7 cellular contexts compared by ENCODE assay signal in the genomic region with DNA sequence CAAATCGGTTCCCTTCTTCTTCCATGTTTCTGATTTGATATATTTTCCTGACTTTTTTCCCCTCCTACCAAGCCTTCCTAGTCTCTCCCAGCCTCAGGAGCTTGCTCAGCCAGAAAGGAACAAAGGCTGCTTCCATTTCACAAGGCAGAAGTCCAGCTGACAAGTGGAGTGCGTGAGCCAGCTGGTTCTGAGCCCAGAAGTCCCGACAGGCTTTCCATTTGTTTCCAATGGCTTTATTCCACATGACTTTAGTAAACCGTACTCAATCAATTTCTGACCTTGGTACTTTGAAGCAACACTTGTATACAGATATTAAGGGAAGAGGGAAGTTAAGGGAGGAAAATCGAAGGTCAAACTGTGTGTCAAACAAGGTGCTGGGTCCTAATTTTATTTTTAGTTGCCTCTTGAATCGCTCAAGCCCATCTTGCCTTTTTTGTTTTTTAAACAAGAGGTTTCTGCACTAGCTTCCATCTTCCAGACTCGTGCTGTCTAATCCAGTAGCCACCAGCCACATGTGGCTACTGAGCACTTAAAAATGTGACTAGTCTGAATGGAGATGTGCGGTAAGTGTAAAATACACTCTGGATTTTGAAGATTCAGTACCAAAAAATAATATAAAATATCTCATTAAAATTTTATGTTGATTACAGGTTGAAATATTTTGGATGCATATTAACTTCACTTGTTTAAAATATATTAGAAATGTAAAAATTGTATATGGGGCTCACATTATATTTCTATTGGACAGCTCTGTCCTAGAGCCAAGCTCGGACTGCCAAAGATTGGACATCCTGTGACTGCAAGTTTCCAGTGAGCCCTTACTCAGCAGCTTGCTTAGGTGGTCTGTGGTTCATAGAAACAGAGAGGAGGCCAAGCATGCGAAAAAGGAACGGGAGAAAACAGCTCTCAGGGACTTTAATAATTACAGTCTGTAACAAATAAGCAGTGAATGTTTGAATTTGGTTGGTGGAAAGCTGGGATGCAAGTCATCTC. TPM values are rescaled to one million over a fixed set of nuclear protein-coding genes. Genes with fewer than 3 reads are reported as not detected.
A peak's percentile ranks its signal among the peaks of the same experiment; 100 is the strongest.
DNase-seq lines count a peak whose midpoint lies in the region; ATAC-seq and TF ChIP-seq lines count a peak whose summit lies in the region.

No MANE protein-coding gene starts in this region.

- H3K4me1 Mint-ChIP-seq in stimulated activated naive CD8-positive, alpha-beta T cell treated with anti-CD3 and anti-CD28 coated beads, Interleukin-15, amount 100 ng/mL, for 72 hours, result peaks cover 30% of the 10 kb centered on the region

- WGBS in body of pancreas, 2 donors, result 23 to 29% methylated on average over 11 of the region's 11 CpGs

- TF ChIP-seq CTCF in body of pancreas (IDR thresholded peaks at IDR 0.05) (no peak), A673 (conservative IDR thresholded peaks at IDR 0.05; ENCODE audit: low read depth, low read length) (no peak)

- intact Hi-C loops in body of pancreas (cut with DNase I) (no loop called here), A673 (cut with micrococcal nuclease; ENCODE audit: unreplicated experiment) (no loop called here)

- CTCF ChIA-PET in A673 (lab: Charles Lee), result no interaction called here

- peak; percentile 93 for ATAC-seq in body of pancreas
- ATAC-seq in stimulated activated naive CD8-positive, alpha-beta T cell treated with anti-CD3 and anti-CD28 coated beads, Interleukin-15, amount 100 ng/mL, for 72 hours, result no peak
- no peak for ATAC-seq in HG02884 (IDR thresholded peaks at IDR 0.05; ENCODE audit: unreplicated experiment)

- peak overlapping the region; percentile 83 to 89 for H3K27ac Mint-ChIP-seq in stimulated activated naive CD8-positive, alpha-beta T cell treated with anti-CD3 and anti-CD28 coated beads, Interleukin-15, amount 100 ng/mL, for 72 hours

- H3K27me3 ChIP-seq in body of pancreas (no peaks in the 10 kb centered on the region), A673 (replicated peaks; ENCODE audit: insufficient read depth, low read depth, low read length, poor library complexity) (peaks cover 40% of the 10 kb centered on the region)

- no peak for TF ChIP-seq POLR2A in body of pancreas (IDR thresholded peaks at IDR 0.05)

- no TSS peak for BruUV-seq in A673 (replicated peaks; lab: Mats Ljungman, UMichigan)

- no peaks in the 10 kb centered on the region for H3K9me3 ChIP-seq in body of pancreas
- H3K9me3 ChIP-seq in A673 (ENCODE audit: low read depth, low read length, poor library complexity, severe bottlenecking), result no peaks in the 10 kb centered on the region

- H3K27ac ChIP-seq in body of pancreas (peak overlapping the region in 3 of 4 donors; percentile 46 to 66 (median 51)), A673 (ENCODE audit: low read depth, low read length, poor library complexity, severe bottlenecking) (no peak overlapping the region)

- H3K9me3 Mint-ChIP-seq in stimulated activated naive CD8-positive, alpha-beta T cell treated with anti-CD3 and anti-CD28 coated beads, Interleukin-15, amount 100 ng/mL, for 72 hours, result no peaks in the 10 kb centered on the region

- peaks cover 32% of the 10 kb centered on the region for H3K4me1 ChIP-seq in body of pancreas
- H3K4me1 ChIP-seq in A673 (ENCODE audit: insufficient read depth, low read length, poor library complexity, severe bottlenecking), result no peaks in the 10 kb centered on the region

- DNase-seq in NCI-H1105 treated with DMSO at 0.1 percent for 48 hours (lab: John Stamatoyannopoulos, UW) (peak; percentile 70), body of pancreas (peak; percentile 81 to 94 (median 88)), inferior parietal cortex (ENCODE audit: extremely low spot score) (peak; percentile 88), A673 (ENCODE audit: low spot score) (no peak), NCI-H2107 treated with DMSO at 0.1 percent for 48 hours (lab: John Stamatoyannopoulos, UW; ENCODE audit: unreplicated experiment) (no peak)
- DNase-seq in stimulated activated naive CD8-positive, alpha-beta T cell treated with anti-CD3 and anti-CD28 coated beads, Interleukin-15, amount 100 ng/mL, for 72 hours, result no peak

- no peaks in the 10 kb centered on the region for H3K27me3 Mint-ChIP-seq in stimulated activated naive CD8-positive, alpha-beta T cell treated with anti-CD3 and anti-CD28 coated beads, Interleukin-15, amount 100 ng/mL, for 72 hours

- no peaks in the 10 kb centered on the region for H3K36me3 ChIP-seq in body of pancreas (replicated peaks in 1 of 2; ENCODE audit: insufficient read depth in 1 of 2, low read depth in 2 of 2)
- H3K36me3 ChIP-seq in A673 (ENCODE audit: insufficient read depth, low read length, poor library complexity, severe bottlenecking), result no peaks in the 10 kb centered on the region

- H3K4me3 Mint-ChIP-seq in stimulated activated naive CD8-positive, alpha-beta T cell treated with anti-CD3 and anti-CD28 coated beads, Interleukin-15, amount 100 ng/mL, for 72 hours, result no peak overlapping the region

- POLR2A ChIA-PET in A673 (lab: Charles Lee; ENCODE audit: low non-redundant PET), result no interaction called here

- H3K4me3 ChIP-seq in body of pancreas (no peak overlapping the region), A673 (ENCODE audit: low read depth, low read length, poor library complexity, severe bottlenecking) (no peak overlapping the region)

RNA-seq across cellular contexts. Expression of gene WIPF1, which starts 36.0 kb away (rescaled TPM):
- total RNA-seq in body of pancreas, result 10 to 100 TPM in 1 of 2 donors, 1 to 10 TPM in 1; 8.0 to 15.5 TPM
- 1.1 and 1.7 TPM in 2 replicates for total RNA-seq in A673 (2021)

Comparison
In these comparisons a context has a peak if more than half of its experiments do, and no peak if none do; other contexts are left out.
1. DNase-seq: peak in NCI-H1105 treated with DMSO at 0.1 percent for 48 hours (single experiment), body of pancreas (4 of 4) and inferior parietal cortex (single experiment); none in stimulated activated naive CD8-positive, alpha-beta T cell treated with anti-CD3 and anti-CD28 coated beads, Interleukin-15, amount 100 ng/mL, for 72 hours (0 of 2), A673 (single experiment) and NCI-H2107 treated with DMSO at 0.1 percent for 48 hours (single experiment).